ENCODE assay signal across 23 cellular contexts in genomic region chr2:206217162-206217561, GRCh38. TPM values are rescaled to one million over a fixed set of nuclear protein-coding genes. Genes with fewer than 3 reads are reported as not detected.
A peak's percentile ranks its signal among the peaks of the same experiment; 100 is the strongest.
DNase-seq lines count a peak whose midpoint lies in the region; FAIRE-seq and TF ChIP-seq lines count a peak whose summit lies in the region.
"Had no signal": no experiment of that assay in that cellular context is flagged by ENCODE, and none has a peak within 500 bp of the region (broad histone marks: within the 10 kb centered on the region; RNA-seq: fewer than 3 reads in every experiment).

No MANE protein-coding gene starts in this region.

- TF ChIP-seq POLR2A in H1 (IDR thresholded peaks at IDR 0.05; ENCODE audit: control extremely low read depth in 1 of 2, low read depth in 2 of 2, low read length in 2 of 2), result no peak
- TF ChIP-seq POLR2A in GM12891 (IDR thresholded peaks at IDR 0.05; ENCODE audit: low read depth, low read length), result no peak

- no peak overlapping the region for H2AK5ac ChIP-seq in H1 (ENCODE audit: low read depth, low read length)

- H2BK15ac ChIP-seq in H1 (ENCODE audit: low read length), result no peak overlapping the region

- H3K4me1 ChIP-seq in ACC112 (ENCODE audit: control insufficient read depth, insufficient read depth, low read length, unreplicated experiment), result peaks cover 15% of the 10 kb centered on the region
- H3K4me1 ChIP-seq in HUES48 (ENCODE audit: control insufficient read depth, insufficient read depth, low read length), result peaks cover 42% of the 10 kb centered on the region
- peaks cover 0 to 15% (median 9%) of the 10 kb centered on the region in 4 experiments; a peak in 4 of 7 replicates for H3K4me1 ChIP-seq in H1 (replicated peaks in 1 of 4; ENCODE audit: control insufficient read depth in 3 of 4, insufficient read depth in 4 of 4, low read length in 3 of 4)

- no peak for TF ChIP-seq EP300 in H1 (IDR thresholded peaks at IDR 0.05; ENCODE audit: borderline replicate concordance in 1 of 2, low read depth in 2 of 2, low read length in 2 of 2)

- H3K4me3 Mint-ChIP-seq in nephron progenitor cell, result no peak overlapping the region
- no peak overlapping the region for H3K4me3 Mint-ChIP-seq in T-helper 2 cell treated with Interferon-gamma antibody and Interleukin-4, amounts not matched to agents 5 μg/mL and 100 μg/mL, for 36 hours
- H3K4me3 Mint-ChIP-seq: activated naive CD4-positive, alpha-beta T cell treated with anti-CD3 and anti-CD28 coated beads, Interleukin-2, amount 10 ng/mL, durations not matched to agents 7 days and 5 days; stimulated activated naive CD8-positive, alpha-beta T cell treated with anti-CD3 and anti-CD28 coated beads, Interleukin-15, Interleukin-2, amounts not matched to agents 100 ng/mL and 50 ng/mL, for 24 hours; T-helper 17 cell had no signal

- H3K27me3 ChIP-seq in ACC112 (ENCODE audit: insufficient read depth, low read length) (no peaks in the 10 kb centered on the region), HUES48 (ENCODE audit: control insufficient read depth, insufficient read depth, low read length) (no peaks in the 10 kb centered on the region), H1 (replicated peaks in 1 of 4; ENCODE audit: control insufficient read depth in 3 of 4, extremely low read depth in 1 of 4, insufficient read depth in 3 of 4, low read length in 3 of 4) (no peaks in the 10 kb centered on the region)
- H3K27me3 ChIP-seq: ovary had no signal

- no peak overlapping the region for H2BK120ac ChIP-seq in H1 (replicated peaks; ENCODE audit: low read depth, low read length)

- H3K27ac ChIP-seq in ACC112 (ENCODE audit: low read depth, low read length), result no peak overlapping the region
- peak overlapping the region; percentile 36 for H3K27ac ChIP-seq in HUES48 (ENCODE audit: low read depth, low read length)
- H3K27ac ChIP-seq in H1 (ENCODE audit: low read depth, low read length), result no peak overlapping the region
- H3K27ac ChIP-seq: ovary had no signal

- POLR2A ChIA-PET in H1 (lab: Charles Lee; ENCODE audit: partially characterized antibody), result interaction anchor here (0.7 to 0.8 kb wide), 2 partner anchors 16 to 57 kb away, joined by 4 read pairs; partner anchors contain the start of gene EEF1B2

- TF ChIP-seq RAD21 in H1 (IDR thresholded peaks at IDR 0.05 in 1 of 2, conservative IDR thresholded peaks at IDR 0.05 in 1 of 2; ENCODE audit: low read depth in 2 of 2, low read length in 2 of 2), result no peak

- peaks cover 9% of the 10 kb centered on the region for H3K36me3 Mint-ChIP-seq in nephron progenitor cell (ENCODE audit: low read depth)
- no peaks in the 10 kb centered on the region for H3K36me3 Mint-ChIP-seq in T-helper 2 cell treated with Interferon-gamma antibody and Interleukin-4, amounts not matched to agents 5 μg/mL and 100 μg/mL, for 36 hours (ENCODE audit: low read depth)
- H3K36me3 Mint-ChIP-seq: activated naive CD4-positive, alpha-beta T cell treated with anti-CD3 and anti-CD28 coated beads, Interleukin-2, amount 10 ng/mL, durations not matched to agents 7 days and 5 days; CD14-positive monocyte had no signal

- CTCF ChIA-PET in H1 (lab: Charles Lee; ENCODE audit: partially characterized antibody), result no interaction called here

- H2BK5ac ChIP-seq in H1 (ENCODE audit: low read depth, low read length), result no peak overlapping the region

- peaks cover 8% of the 10 kb centered on the region for H3K27me3 Mint-ChIP-seq in nephron progenitor cell (ENCODE audit: low read depth, poor library complexity)
- peaks cover 36% of the 10 kb centered on the region for H3K27me3 Mint-ChIP-seq in T-helper 2 cell treated with Interferon-gamma antibody and Interleukin-4, amounts not matched to agents 5 μg/mL and 100 μg/mL, for 36 hours (ENCODE audit: low read depth)

- H3K4ac ChIP-seq in H1 (replicated peaks; ENCODE audit: insufficient read length, low read depth, low read length), result no peak overlapping the region

- no peaks in the 10 kb centered on the region for H3K9me3 ChIP-seq in HUES48 (ENCODE audit: control insufficient read depth, insufficient read depth, low read length)
- H3K9me3 ChIP-seq in H1 (ENCODE audit: insufficient read depth in 2 of 2, low read depth in 1 of 2, low read length in 1 of 2), result peaks cover 0 to 2% of the 10 kb centered on the region in 2 experiments; a peak in 1 of 4 replicates

- peak overlapping the region; percentile 70 for H2AFZ ChIP-seq in ACC112 (ENCODE audit: low read length, unreplicated experiment)
- peak overlapping the region; percentile 27; the same call in 1 of the 2 replicates for H2AFZ ChIP-seq in H1 (ENCODE audit: low read length)

- H3K4me2 ChIP-seq in H1 (ENCODE audit: insufficient read depth in 1 of 2, low read depth in 2 of 2, low read length in 2 of 2), result no peak overlapping the region; a peak in 1 of 4 replicates

- H3K23ac ChIP-seq in H1 (ENCODE audit: insufficient read length), result no peak overlapping the region

- H3K14ac ChIP-seq in H1 (ENCODE audit: insufficient read length), result no peak overlapping the region

- TF ChIP-seq CTCF in H1 (IDR thresholded peaks at IDR 0.05; ENCODE audit: control extremely low read depth in 1 of 3, insufficient read depth in 1 of 3, low read depth in 1 of 3, low read length in 3 of 3) (no peak), nephron progenitor cell (IDR thresholded peaks at IDR 0.05) (no peak)

- no peak overlapping the region for H4K5ac ChIP-seq in H1 (ENCODE audit: insufficient read length, low read depth, low read length)

- no peaks in the 10 kb centered on the region for H3K79me1 ChIP-seq in H1 (ENCODE audit: low read depth, low read length)

- no peak overlapping the region for H3K18ac ChIP-seq in H1 (ENCODE audit: extremely low read depth, low read length)

- peaks cover 28% of the 10 kb centered on the region for H3K9me3 Mint-ChIP-seq in nephron progenitor cell
- peaks cover 3% of the 10 kb centered on the region for H3K9me3 Mint-ChIP-seq in T-helper 2 cell treated with Interferon-gamma antibody and Interleukin-4, amounts not matched to agents 5 μg/mL and 100 μg/mL, for 36 hours
- H3K9me3 Mint-ChIP-seq: activated naive CD4-positive, alpha-beta T cell treated with anti-CD3 and anti-CD28 coated beads, Interleukin-2, amount 10 ng/mL, durations not matched to agents 7 days and 5 days had no signal

- FAIRE-seq in H1 (lab: Jason Lieb, UNC) (peak; percentile 77), GM12891 (lab: Jason Lieb, UNC) (no peak)
- FAIRE-seq: endometrium, RCC 7860 had no signal

- WGBS in H1 (ENCODE audit: extremely low coverage in 1 of 2, insufficient coverage in 1 of 2, insufficient read length in 1 of 2, insufficient replicate concordance in 2 of 2, low coverage in 1 of 2, low lambda C conversion rate in 2 of 2, missing lambda C conversion rate in 1 of 2), 2 experiments, result 74% methylated on average over 4 of the region's 4 CpGs; no CpG with 5 or more reads in 1 of the 2 experiments

- H3K27ac Mint-ChIP-seq in nephron progenitor cell, result peak overlapping the region; percentile 47
- H3K27ac Mint-ChIP-seq in T-helper 2 cell treated with Interferon-gamma antibody and Interleukin-4, amounts not matched to agents 5 μg/mL and 100 μg/mL, for 36 hours, result no peak overlapping the region
- H3K27ac Mint-ChIP-seq: activated naive CD4-positive, alpha-beta T cell treated with anti-CD3 and anti-CD28 coated beads, Interleukin-2, amount 10 ng/mL, durations not matched to agents 7 days and 5 days; CD14-positive monocyte; stimulated activated naive CD8-positive, alpha-beta T cell treated with anti-CD3 and anti-CD28 coated beads, Interleukin-15, Interleukin-2, amounts not matched to agents 100 ng/mL and 50 ng/mL, for 24 hours; T-helper 17 cell had no signal

- no peaks in the 10 kb centered on the region for H3K36me3 ChIP-seq in ACC112 (ENCODE audit: insufficient read depth, low read length)
- no peaks in the 10 kb centered on the region for H3K36me3 ChIP-seq in HUES48 (ENCODE audit: control insufficient read depth, insufficient read depth, low read length)
- H3K36me3 ChIP-seq in H1 (ENCODE audit: control insufficient read depth in 2 of 4, insufficient read depth in 4 of 4, low read length in 3 of 4), result no peaks in the 10 kb centered on the region
- H3K36me3 ChIP-seq: gastroesophageal sphincter, ovary had no signal

- no peak overlapping the region for H4K91ac ChIP-seq in H1 (replicated peaks; ENCODE audit: insufficient read length, low read length)

- H3K4me3 ChIP-seq in ACC112 (ENCODE audit: low read depth, low read length) (no peak overlapping the region), HUES48 (ENCODE audit: low read depth, low read length) (no peak overlapping the region), H1 (ENCODE audit: extremely low read depth in 1 of 4, insufficient read depth in 2 of 4, low read depth in 3 of 4, low read length in 4 of 4) (no peak overlapping the region)
- H3K4me3 ChIP-seq: gastroesophageal sphincter, ovary had no signal

- no peaks in the 10 kb centered on the region for H3K23me2 ChIP-seq in H1 (ENCODE audit: low read depth, low read length)

- H3K9ac ChIP-seq in HUES48 (ENCODE audit: low read depth, low read length) (no peak overlapping the region), H1 (replicated peaks in 1 of 4; ENCODE audit: extremely low read depth in 1 of 4, low read depth in 3 of 4, low read length in 3 of 4) (no peak overlapping the region; a peak in 1 of 7 replicates)

- DNase-seq in H1 (ENCODE audit: low read depth in 1 of 2, low spot score in 2 of 2) (no peak), nephron progenitor cell (no peak), A172 (ENCODE audit: low spot score) (no peak), GM12891 (ENCODE audit: insufficient read length, low spot score) (no peak)
- DNase-seq in T-helper 2 cell treated with Interferon-gamma antibody and Interleukin-4, amounts not matched to agents 5 μg/mL and 100 μg/mL, for 36 hours (ENCODE audit: low spot score), result no peak
- DNase-seq in activated effector memory CD4-positive, alpha-beta T cell treated with anti-CD3 and anti-CD28 coated beads, Interleukin-2, amount 50 U/mL, for 16 hours, result no peak
- DNase-seq: activated CD4-positive, alpha-beta T cell treated with anti-CD3 and anti-CD28 coated beads for 4 hours; activated naive CD4-positive, alpha-beta T cell treated with anti-CD3 and anti-CD28 coated beads, Interleukin-2, amount 10 ng/mL, durations not matched to agents 7 days and 5 days; amygdala; cortex of kidney; hypothalamus; NCI-H1105 treated with DMSO at 0.1 percent for 48 hours; NCI-H2029; ovary; stimulated activated CD4-positive, alpha-beta T cell treated with anti-CD3 and anti-CD28 coated beads, Interleukin-4, amount 100 ng/mL, for 4 hours; T-helper 17 cell had no signal

- no peaks in the 10 kb centered on the region for H4K20me1 ChIP-seq in H1 (replicated peaks in 1 of 2; ENCODE audit: control insufficient read depth in 1 of 2, insufficient read depth in 2 of 2, low read length in 2 of 2)

- H3K79me2 ChIP-seq in ACC112 (ENCODE audit: control insufficient read depth, insufficient read depth, low read length, unreplicated experiment), result no peaks in the 10 kb centered on the region
- no peaks in the 10 kb centered on the region for H3K79me2 ChIP-seq in H1 (ENCODE audit: control insufficient read depth in 1 of 2, insufficient read depth in 2 of 2, low read length in 2 of 2)

- no peak overlapping the region for H2BK12ac ChIP-seq in H1 (ENCODE audit: low read depth, low read length)

- H2BK20ac ChIP-seq in H1 (ENCODE audit: low read length), result 0 out of 2 replicates have a peak overlapping the region, but pooled peaks have one; percentile 40

- H4K8ac ChIP-seq in H1 (ENCODE audit: extremely low read depth, insufficient read depth, low read length), result no peak overlapping the region

- peaks cover 35% of the 10 kb centered on the region for H3K4me1 Mint-ChIP-seq in nephron progenitor cell
- no peaks in the 10 kb centered on the region for H3K4me1 Mint-ChIP-seq in T-helper 2 cell treated with Interferon-gamma antibody and Interleukin-4, amounts not matched to agents 5 μg/mL and 100 μg/mL, for 36 hours (ENCODE audit: low read depth)
- H3K4me1 Mint-ChIP-seq: activated naive CD4-positive, alpha-beta T cell treated with anti-CD3 and anti-CD28 coated beads, Interleukin-2, amount 10 ng/mL, durations not matched to agents 7 days and 5 days had no signal

- no peak overlapping the region for H3K56ac ChIP-seq in H1 (replicated peaks; ENCODE audit: insufficient read length, low read depth, low read length)

RNA-seq across cellular contexts. Expression of gene ZDBF2, which starts 57.3 kb away (rescaled TPM):
- 15.3 and 17.2 TPM in 2 replicates for total RNA-seq in H1 (2021; fragmentation: NEBNext Ultra II Directional; extraction: Animal tissue kit (Norgen Biotek cat#: 25700))
- polyA plus RNA-seq in H1 (2011; rRNA removed), result 0.99 and 1.5 TPM in 2 replicates
- 1.9 TPM for polyA plus RNA-seq in H1 (2011; cell fraction: cytosol; rRNA removed)
- polyA plus RNA-seq in H1 (2011; cell fraction: nucleus; rRNA removed), result 4.0 TPM
- polyA plus RNA-seq in H1 (2012, experiment 1 of 2), result 2.1 to 4.6 TPM (median 3.8 TPM) in 4 replicates
- 0.17 TPM for polyA plus RNA-seq in H1 (2012, experiment 2 of 2)
- polyA plus RNA-seq in H1 (2013, experiment 1 of 2), result 7.0 TPM
- polyA plus RNA-seq in H1 (2013, experiment 2 of 2), result 6.1 TPM
- 16.4 and 25.0 TPM in 2 replicates for polyA minus RNA-seq in H1 (2011; rRNA and poly(A)+ RNA removed)
- polyA minus RNA-seq in H1 (2011; cell fraction: cytosol; rRNA and poly(A)+ RNA removed), result 6.5 TPM
- 22.6 TPM for polyA minus RNA-seq in H1 (2011; cell fraction: nucleus; rRNA and poly(A)+ RNA removed)
- total RNA-seq in A172 (2014; rRNA removed; shearing (Covaris generic)), result 19.8 and 26.2 TPM in 2 replicates
- polyA plus RNA-seq in GM12891 (2012; ENCODE audit: low read depth, missing spikeins), result 4.7 TPM

RNA-seq across cellular contexts. Expression of gene EEF1B2, which starts 57.5 kb away (rescaled TPM):
- 675 and 679 TPM in 2 replicates for total RNA-seq in H1 (2021; fragmentation: NEBNext Ultra II Directional; extraction: Animal tissue kit (Norgen Biotek cat#: 25700))
- 381 and 504 TPM in 2 replicates for polyA plus RNA-seq in H1 (2011; rRNA removed)
- 747 TPM for polyA plus RNA-seq in H1 (2011; cell fraction: cytosol; rRNA removed)
- polyA plus RNA-seq in H1 (2011; cell fraction: nucleus; rRNA removed), result 321 TPM
- 803 to 979 TPM (median 851 TPM) in 4 replicates for polyA plus RNA-seq in H1 (2012, experiment 1 of 2)
- 655 TPM for polyA plus RNA-seq in H1 (2012, experiment 2 of 2)
- 829 TPM for polyA plus RNA-seq in H1 (2013, experiment 1 of 2)
- 776 TPM for polyA plus RNA-seq in H1 (2013, experiment 2 of 2)
- 373 TPM in 2 replicates for polyA minus RNA-seq in H1 (2011; rRNA and poly(A)+ RNA removed)
- polyA minus RNA-seq in H1 (2011; cell fraction: cytosol; rRNA and poly(A)+ RNA removed), result 289 TPM
- 448 TPM for polyA minus RNA-seq in H1 (2011; cell fraction: nucleus; rRNA and poly(A)+ RNA removed)
- 616 and 655 TPM in 2 replicates for total RNA-seq in A172 (2014; rRNA removed; shearing (Covaris generic))
- 1,468 TPM for polyA plus RNA-seq in GM12891 (2012; ENCODE audit: low read depth, missing spikeins)

RNA-seq across cellular contexts. Expression of gene NDUFS1, which starts 57.9 kb away (rescaled TPM):
- 95.9 and 97.0 TPM in 2 replicates for total RNA-seq in H1 (2021; fragmentation: NEBNext Ultra II Directional; extraction: Animal tissue kit (Norgen Biotek cat#: 25700))
- polyA plus RNA-seq in H1 (2011; rRNA removed), result 28.2 and 42.1 TPM in 2 replicates
- polyA plus RNA-seq in H1 (2011; cell fraction: cytosol; rRNA removed), result 73.2 TPM
- 32.3 TPM for polyA plus RNA-seq in H1 (2011; cell fraction: nucleus; rRNA removed)
- polyA plus RNA-seq in H1 (2012, experiment 1 of 2), result 57.7 to 82.4 TPM (median 70.6 TPM) in 4 replicates
- 7.3 TPM for polyA plus RNA-seq in H1 (2012, experiment 2 of 2)
- polyA plus RNA-seq in H1 (2013, experiment 1 of 2), result 31.2 TPM
- 29.8 TPM for polyA plus RNA-seq in H1 (2013, experiment 2 of 2)
- 130 and 185 TPM in 2 replicates for polyA minus RNA-seq in H1 (2011; rRNA and poly(A)+ RNA removed)
- polyA minus RNA-seq in H1 (2011; cell fraction: cytosol; rRNA and poly(A)+ RNA removed), result 45.9 TPM
- polyA minus RNA-seq in H1 (2011; cell fraction: nucleus; rRNA and poly(A)+ RNA removed), result 54.9 TPM
- total RNA-seq in A172 (2014; rRNA removed; shearing (Covaris generic)), result 211 and 212 TPM in 2 replicates
- polyA plus RNA-seq in GM12891 (2012; ENCODE audit: low read depth, missing spikeins), result 52.0 TPM
